1 cellular context compared by ENCODE assay signal in genomic region chr1:111139956-111140679, GRCh38.
TF ChIP-seq lines count a peak whose summit lies in the region.

Gene CEPT1 (plus strand): TSS chr1:111140223. CDS start chr1:111147715, 7,492 bp downstream.
Gene DRAM2 (minus strand): TSS chr1:111140093. CDS start chr1:111131554, 8,539 bp downstream.

TF ChIP-seq in HepG2, 621 proteins besides CTCF, POLR2A, EP300 and RAD21 (continued from another document and continues in another):
- TF ChIP-seq ZNF354B (CRISPR knock-in tag; IDR thresholded peaks at IDR 0.05) (no peak; the same call in 1 of the 2 replicates), GATA4 (IDR thresholded peaks at IDR 0.05; ENCODE audit: borderline replicate concordance, low read depth) (peak; percentile 51; the same call in 1 of the 2 replicates), TCF12 (IDR thresholded peaks at IDR 0.05) (no peak), TCF12 (CRISPR knock-in tag; IDR thresholded peaks at IDR 0.05) (no peak), IKZF1 (IDR thresholded peaks at IDR 0.05) (no peak), ZC3H4 (CRISPR knock-in tag; IDR thresholded peaks at IDR 0.05; ENCODE audit: borderline replicate concordance) (0 out of 2 replicates have a peak, but pooled peaks have one; percentile 17), ZNF703 (CRISPR knock-in tag; IDR thresholded peaks at IDR 0.05; ENCODE audit: borderline replicate concordance) (no peak), ZSCAN30 (CRISPR knock-in tag; IDR thresholded peaks at IDR 0.05) (no peak), HNF4G (IDR thresholded peaks at IDR 0.05; ENCODE audit: borderline replicate concordance, low read depth, low read length) (no peak), HNF4G (CRISPR knock-in tag; IDR thresholded peaks at IDR 0.05; ENCODE audit: borderline replicate concordance, low read depth) (peak; percentile 48; the same call in 1 of the 2 replicates), ZNF616 (CRISPR knock-in tag; IDR thresholded peaks at IDR 0.05; ENCODE audit: low read depth) (no peak), SCMH1 (CRISPR knock-in tag; IDR thresholded peaks at IDR 0.05; ENCODE audit: borderline replicate concordance) (no peak), ZNF256 (CRISPR knock-in tag; conservative IDR thresholded peaks at IDR 0.05) (no peak), CBFB (CRISPR knock-in tag; IDR thresholded peaks at IDR 0.05) (no peak; the same call in 1 of the 2 replicates), KDM1A (CRISPR knock-in tag; IDR thresholded peaks at IDR 0.05) (no peak), TFDP2 (CRISPR knock-in tag; IDR thresholded peaks at IDR 0.05) (peak; percentile 50), DNMT1 (CRISPR knock-in tag; IDR thresholded peaks at IDR 0.05) (peak; percentile 18; the same call in 1 of the 2 replicates), ZNF589 (CRISPR knock-in tag; conservative IDR thresholded peaks at IDR 0.05) (no peak), TAF15 (IDR thresholded peaks at IDR 0.05; ENCODE audit: low read depth, low read length, poor library complexity, severe bottlenecking) (peak; percentile 49), PHB2 (IDR thresholded peaks at IDR 0.05; ENCODE audit: partially characterized antibody) (no peak), ZNF407 (CRISPR knock-in tag; IDR thresholded peaks at IDR 0.05; ENCODE audit: not compliant biosample characterization) (no peak), MATR3 (CRISPR knock-in tag; IDR thresholded peaks at IDR 0.05) (no peak), ETV6 (CRISPR knock-in tag; conservative IDR thresholded peaks at IDR 0.05) (no peak), ZNF24 (IDR thresholded peaks at IDR 0.05) (no peak), ZNF510 (CRISPR knock-in tag; IDR thresholded peaks at IDR 0.05; ENCODE audit: low read depth) (no peak), ZNF619 (CRISPR knock-in tag; IDR thresholded peaks at IDR 0.05) (0 out of 2 replicates have a peak, but pooled peaks have one; percentile 26), RARG (CRISPR knock-in tag; IDR thresholded peaks at IDR 0.05; ENCODE audit: low read depth) (no peak), CEBPZ (IDR thresholded peaks at IDR 0.05; ENCODE audit: low read length) (no peak), SP4 (CRISPR knock-in tag; IDR thresholded peaks at IDR 0.05) (peak; percentile 48; the same call in 1 of the 2 replicates), ZNF580 (CRISPR knock-in tag; IDR thresholded peaks at IDR 0.05; ENCODE audit: borderline replicate concordance, low read depth) (0 out of 2 replicates have a peak, but pooled peaks have one; percentile 45)
- TF ChIP-seq, protein P1, sequence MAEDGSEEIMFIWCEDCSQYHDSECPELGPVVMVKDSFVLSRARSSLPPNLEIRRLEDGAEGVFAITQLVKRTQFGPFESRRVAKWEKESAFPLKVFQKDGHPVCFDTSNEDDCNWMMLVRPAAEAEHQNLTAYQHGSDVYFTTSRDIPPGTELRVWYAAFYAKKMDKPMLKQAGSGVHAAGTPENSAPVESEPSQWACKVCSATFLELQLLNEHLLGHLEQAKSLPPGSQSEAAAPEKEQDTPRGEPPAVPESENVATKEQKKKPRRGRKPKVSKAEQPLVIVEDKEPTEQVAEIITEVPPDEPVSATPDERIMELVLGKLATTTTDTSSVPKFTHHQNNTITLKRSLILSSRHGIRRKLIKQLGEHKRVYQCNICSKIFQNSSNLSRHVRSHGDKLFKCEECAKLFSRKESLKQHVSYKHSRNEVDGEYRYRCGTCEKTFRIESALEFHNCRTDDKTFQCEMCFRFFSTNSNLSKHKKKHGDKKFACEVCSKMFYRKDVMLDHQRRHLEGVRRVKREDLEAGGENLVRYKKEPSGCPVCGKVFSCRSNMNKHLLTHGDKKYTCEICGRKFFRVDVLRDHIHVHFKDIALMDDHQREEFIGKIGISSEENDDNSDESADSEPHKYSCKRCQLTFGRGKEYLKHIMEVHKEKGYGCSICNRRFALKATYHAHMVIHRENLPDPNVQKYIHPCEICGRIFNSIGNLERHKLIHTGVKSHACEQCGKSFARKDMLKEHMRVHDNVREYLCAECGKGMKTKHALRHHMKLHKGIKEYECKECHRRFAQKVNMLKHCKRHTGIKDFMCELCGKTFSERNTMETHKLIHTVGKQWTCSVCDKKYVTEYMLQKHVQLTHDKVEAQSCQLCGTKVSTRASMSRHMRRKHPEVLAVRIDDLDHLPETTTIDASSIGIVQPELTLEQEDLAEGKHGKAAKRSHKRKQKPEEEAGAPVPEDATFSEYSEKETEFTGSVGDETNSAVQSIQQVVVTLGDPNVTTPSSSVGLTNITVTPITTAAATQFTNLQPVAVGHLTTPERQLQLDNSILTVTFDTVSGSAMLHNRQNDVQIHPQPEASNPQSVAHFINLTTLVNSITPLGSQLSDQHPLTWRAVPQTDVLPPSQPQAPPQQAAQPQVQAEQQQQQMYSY (CRISPR knock-in tag; IDR thresholded peaks at IDR 0.05), result no peak
- TF ChIP-seq, protein P2, sequence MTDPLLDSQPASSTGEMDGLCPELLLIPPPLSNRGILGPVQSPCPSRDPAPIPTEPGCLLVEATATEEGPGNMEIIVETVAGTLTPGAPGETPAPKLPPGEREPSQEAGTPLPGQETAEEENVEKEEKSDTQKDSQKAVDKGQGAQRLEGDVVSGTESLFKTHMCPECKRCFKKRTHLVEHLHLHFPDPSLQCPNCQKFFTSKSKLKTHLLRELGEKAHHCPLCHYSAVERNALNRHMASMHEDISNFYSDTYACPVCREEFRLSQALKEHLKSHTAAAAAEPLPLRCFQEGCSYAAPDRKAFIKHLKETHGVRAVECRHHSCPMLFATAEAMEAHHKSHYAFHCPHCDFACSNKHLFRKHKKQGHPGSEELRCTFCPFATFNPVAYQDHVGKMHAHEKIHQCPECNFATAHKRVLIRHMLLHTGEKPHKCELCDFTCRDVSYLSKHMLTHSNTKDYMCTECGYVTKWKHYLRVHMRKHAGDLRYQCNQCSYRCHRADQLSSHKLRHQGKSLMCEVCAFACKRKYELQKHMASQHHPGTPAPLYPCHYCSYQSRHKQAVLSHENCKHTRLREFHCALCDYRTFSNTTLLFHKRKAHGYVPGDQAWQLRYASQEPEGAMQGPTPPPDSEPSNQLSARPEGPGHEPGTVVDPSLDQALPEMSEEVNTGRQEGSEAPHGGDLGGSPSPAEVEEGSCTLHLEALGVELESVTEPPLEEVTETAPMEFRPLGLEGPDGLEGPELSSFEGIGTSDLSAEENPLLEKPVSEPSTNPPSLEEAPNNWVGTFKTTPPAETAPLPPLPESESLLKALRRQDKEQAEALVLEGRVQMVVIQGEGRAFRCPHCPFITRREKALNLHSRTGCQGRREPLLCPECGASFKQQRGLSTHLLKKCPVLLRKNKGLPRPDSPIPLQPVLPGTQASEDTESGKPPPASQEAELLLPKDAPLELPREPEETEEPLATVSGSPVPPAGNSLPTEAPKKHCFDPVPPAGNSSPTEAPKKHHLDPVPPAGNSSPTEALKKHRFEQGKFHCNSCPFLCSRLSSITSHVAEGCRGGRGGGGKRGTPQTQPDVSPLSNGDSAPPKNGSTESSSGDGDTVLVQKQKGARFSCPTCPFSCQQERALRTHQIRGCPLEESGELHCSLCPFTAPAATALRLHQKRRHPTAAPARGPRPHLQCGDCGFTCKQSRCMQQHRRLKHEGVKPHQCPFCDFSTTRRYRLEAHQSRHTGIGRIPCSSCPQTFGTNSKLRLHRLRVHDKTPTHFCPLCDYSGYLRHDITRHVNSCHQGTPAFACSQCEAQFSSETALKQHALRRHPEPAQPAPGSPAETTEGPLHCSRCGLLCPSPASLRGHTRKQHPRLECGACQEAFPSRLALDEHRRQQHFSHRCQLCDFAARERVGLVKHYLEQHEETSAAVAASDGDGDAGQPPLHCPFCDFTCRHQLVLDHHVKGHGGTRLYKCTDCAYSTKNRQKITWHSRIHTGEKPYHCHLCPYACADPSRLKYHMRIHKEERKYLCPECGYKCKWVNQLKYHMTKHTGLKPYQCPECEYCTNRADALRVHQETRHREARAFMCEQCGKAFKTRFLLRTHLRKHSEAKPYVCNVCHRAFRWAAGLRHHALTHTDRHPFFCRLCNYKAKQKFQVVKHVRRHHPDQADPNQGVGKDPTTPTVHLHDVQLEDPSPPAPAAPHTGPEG (CRISPR knock-in tag; IDR thresholded peaks at IDR 0.05), result peak; percentile 45
